In the genomic region with DNA sequence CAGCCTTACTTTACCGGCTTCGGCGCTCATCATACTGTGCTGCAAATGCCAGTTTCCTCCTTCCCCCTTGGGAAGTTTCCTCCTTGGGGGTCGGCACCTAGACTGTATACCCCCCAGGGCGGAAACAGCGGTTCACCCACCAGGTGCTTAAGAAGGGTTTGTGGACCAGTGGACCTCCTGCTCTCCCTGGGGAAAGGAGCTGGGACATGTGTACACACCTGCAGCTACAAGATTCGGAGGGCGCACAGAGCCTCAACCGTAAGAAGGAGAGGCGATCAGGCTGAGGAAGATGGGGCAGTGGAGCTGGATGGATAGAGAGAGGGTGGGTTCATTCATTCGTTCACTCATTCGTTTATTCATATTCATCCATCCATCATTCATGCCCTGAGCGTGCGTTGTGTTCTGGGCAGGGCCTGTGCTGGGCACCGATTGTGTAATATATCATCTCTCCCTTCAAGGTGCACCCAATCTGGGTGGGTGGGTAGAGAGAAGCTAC, we compare ENCODE assay signal across 8 cellular contexts. TPM values are rescaled to one million over a fixed set of nuclear protein-coding genes. Genes with fewer than 3 reads are reported as not detected.
DNase-seq lines count a peak whose midpoint lies in the region; ATAC-seq and TF ChIP-seq lines count a peak whose summit lies in the region.

No MANE protein-coding gene starts in this region.

- H3K9me3 ChIP-seq in heart left ventricle: no peaks in the 10 kb centered on the region
- H3K9me3 ChIP-seq in vagina: no peaks in the 10 kb centered on the region

- peaks cover 19% of the 10 kb centered on the region for H3K27me3 Mint-ChIP-seq in brain
- H3K27me3 Mint-ChIP-seq in mesothelial cell of epicardium (ENCODE audit: low read depth): no peaks in the 10 kb centered on the region

- TF ChIP-seq CTCF in heart left ventricle (IDR thresholded peaks at IDR 0.05): no peak
- TF ChIP-seq CTCF in brain (conservative IDR thresholded peaks at IDR 0.05): no peak
- TF ChIP-seq CTCF in mesothelial cell of epicardium (IDR thresholded peaks at IDR 0.05; ENCODE audit: unreplicated experiment): no peak
- no peak for TF ChIP-seq CTCF in vagina (IDR thresholded peaks at IDR 0.05)

- H3K27ac Mint-ChIP-seq in brain (peak overlapping the region; percentile 99 to 100 (median 99)), mesothelial cell of epicardium (peak overlapping the region; percentile 98)

- H3K4me1 Mint-ChIP-seq in brain (peaks cover 86% of the 10 kb centered on the region), mesothelial cell of epicardium (peaks cover 41% of the 10 kb centered on the region)

- H3K4me3 Mint-ChIP-seq in brain: peak overlapping the region; percentile 95 to 98 (median 97)
- H3K4me3 Mint-ChIP-seq in mesothelial cell of epicardium: peak overlapping the region; percentile 94

- intact Hi-C loops in heart left ventricle (cut with DNase I): loop anchor here in 8 of 10 donors (2.0 to 10.0 kb wide), 13 partner anchors 43 to 614 kb away; partner anchors contain the start of genes DYNC1H1 (in 5 of the 8), CINP (in 2 of the 8), HSP90AA1 (in 2 of the 8) and TECPR2 (in 2 of the 8)
- intact Hi-C loops in left cardiac atrium (cut with DNase I): loop anchor here (5.0 to 10.0 kb wide), 2 partner anchors 232 to 254 kb away; partner anchors contain the start of gene HSP90AA1 (in 1 of the 2)
- intact Hi-C loops in vagina (cut with DNase I): loop anchor here (10.0 kb wide), 1 partner anchor 174 kb away; no protein-coding TSS in a partner anchor

- ATAC-seq in heart left ventricle (no peak), left cardiac atrium (no peak), HG03469 (IDR thresholded peaks at IDR 0.05; ENCODE audit: unreplicated experiment) (no peak), GM18517 (IDR thresholded peaks at IDR 0.05; ENCODE audit: unreplicated experiment) (no peak)

- TF ChIP-seq POLR2A in heart left ventricle (IDR thresholded peaks at IDR 0.05) (no peak), vagina (IDR thresholded peaks at IDR 0.05) (no peak)

- H3K27ac ChIP-seq in heart left ventricle (peak overlapping the region; percentile 85 to 97 (median 96)), vagina (peak overlapping the region; percentile 98)

- H3K36me3 ChIP-seq in heart left ventricle (peaks cover 0 to 6% (median 0%) of the 10 kb centered on the region in 9 donors), vagina (no peaks in the 10 kb centered on the region)

- H3K4me3 ChIP-seq in heart left ventricle (peak overlapping the region; percentile 59 to 97 (median 78)), vagina (peak overlapping the region; percentile 73 to 80)

- H3K27me3 ChIP-seq in heart left ventricle (no peaks in the 10 kb centered on the region), vagina (no peaks in the 10 kb centered on the region)

- H3K36me3 Mint-ChIP-seq in brain (no peaks in the 10 kb centered on the region), mesothelial cell of epicardium (no peaks in the 10 kb centered on the region)

- H3K9me3 Mint-ChIP-seq in brain: peaks cover 0 to 5% (median 0%) of the 10 kb centered on the region in 5 experiments
- no peaks in the 10 kb centered on the region for H3K9me3 Mint-ChIP-seq in mesothelial cell of epicardium

- H3K4me1 ChIP-seq in heart left ventricle: peaks cover 0 to 59% (median 34%) of the 10 kb centered on the region in 12 donors
- H3K4me1 ChIP-seq in vagina: peaks cover 43% of the 10 kb centered on the region

- 63 to 76% (median 72%) methylated on average over 15 of the region's 15 CpGs for WGBS in heart left ventricle, 4 donors

- DNase-seq in heart left ventricle (peak in 1 of 5 donors; percentile 58), left cardiac atrium (no peak), mesothelial cell of epicardium (ENCODE audit: low spot score in 2 of 2, unreplicated experiment in 2 of 2) (no peak), vagina (ENCODE audit: extremely low spot score in 2 of 2) (no peak), kidney glomerular epithelial cell (lab: John Stamatoyannopoulos, UW) (no peak)

RNA-seq across cellular contexts. Expression of gene ZNF839, which starts 0.7 kb away (rescaled TPM):
- total RNA-seq in heart left ventricle (10 to 100 TPM in 2 of 9 donors, 1 to 10 TPM in 7; 4.8 to 12.3 (median 8.9) TPM), left cardiac atrium (1 to 10 TPM; 5.9 to 6.4 TPM), mesothelial cell of epicardium (17.0 to 20.1 TPM (median 19.2 TPM) in 3 replicates), vagina (4.4 TPM)
- polyA plus RNA-seq in heart left ventricle (1 to 10 TPM; 4.3 to 7.1 TPM), brain (ENCODE audit: insufficient read depth, low read depth, low replicate concordance) (8.7 TPM)

RNA-seq across cellular contexts. Expression of gene MOK, which starts 13.9 kb away (rescaled TPM):
- total RNA-seq in heart left ventricle (10 to 100 TPM in 6 of 9 donors, 1 to 10 TPM in 3; 8.7 to 14.4 (median 12.7) TPM), left cardiac atrium (10 to 100 TPM; 10.8 to 15.3 TPM), mesothelial cell of epicardium (33.7 to 37.2 TPM (median 34.9 TPM) in 3 replicates), vagina (14.2 TPM)
- polyA plus RNA-seq in heart left ventricle (10 to 100 TPM in 1 of 2 donors, 1 to 10 TPM in 1; 10.0 to 18.1 TPM), brain (ENCODE audit: insufficient read depth, low read depth, low replicate concordance) (7.6 TPM)

RNA-seq across cellular contexts. Expression of gene CINP, which starts 43.9 kb away (rescaled TPM):
- total RNA-seq in heart left ventricle (10 to 100 TPM; 26.4 to 40.0 (median 33.8) TPM), left cardiac atrium (10 to 100 TPM; 30.0 to 31.9 TPM), mesothelial cell of epicardium (24.3 to 28.5 TPM (median 26.8 TPM) in 3 replicates), vagina (21.9 TPM)
- polyA plus RNA-seq in heart left ventricle (10 to 100 TPM; 40.5 to 51.6 TPM), brain (ENCODE audit: insufficient read depth, low read depth, low replicate concordance) (41.0 TPM)

RNA-seq across cellular contexts. Expression of gene TECPR2, which starts 43.9 kb away (rescaled TPM):
- total RNA-seq in heart left ventricle (10 to 100 TPM; 16.8 to 30.6 (median 27.8) TPM), left cardiac atrium (10 to 100 TPM; 20.9 to 29.6 TPM), mesothelial cell of epicardium (29.8 to 35.0 TPM (median 30.0 TPM) in 3 replicates), vagina (12.0 TPM)
- polyA plus RNA-seq in heart left ventricle (10 to 100 TPM in 1 of 2 donors, 1 to 10 TPM in 1; 9.9 to 15.8 TPM), brain (ENCODE audit: insufficient read depth, low read depth, low replicate concordance) (14.8 TPM)
